In the genomic region with DNA sequence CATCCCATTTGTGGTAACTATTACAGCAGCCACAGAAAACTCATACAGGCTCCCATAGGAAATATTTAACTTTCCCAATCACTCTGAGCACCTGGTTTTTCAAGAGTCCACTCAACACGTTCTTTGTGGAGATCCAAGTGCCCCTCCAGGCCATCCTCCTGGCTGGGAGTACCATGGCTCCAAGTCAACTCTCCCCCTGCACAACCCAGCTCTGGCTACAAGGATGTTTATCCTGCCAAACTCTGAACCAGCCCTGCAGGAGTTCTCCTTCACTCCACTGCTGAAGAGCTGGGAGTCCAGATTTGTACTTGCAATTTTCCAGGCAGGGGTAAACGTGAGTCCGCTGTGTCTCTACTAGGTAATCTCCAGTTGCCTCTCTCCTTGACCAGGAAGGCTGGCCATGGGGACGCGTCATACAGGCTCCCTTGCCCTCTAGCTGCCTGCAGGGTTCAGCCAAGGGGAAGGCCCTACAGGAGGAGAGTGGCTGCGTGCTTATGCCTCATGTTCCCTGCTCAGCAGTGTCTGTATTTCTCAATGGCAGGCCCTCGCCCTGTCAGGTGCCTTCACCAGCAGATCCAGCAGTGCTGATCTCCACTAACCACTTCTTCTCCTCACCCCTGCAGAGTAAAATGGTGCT, we compare ENCODE assay signal across 1 cellular context.
TF ChIP-seq lines count a peak whose summit lies in the region.

No MANE protein-coding gene starts in this region.

TF ChIP-seq in HepG2, 621 proteins besides CTCF, POLR2A, EP300 and RAD21 (continued from another document):
- TF ChIP-seq, protein P1, sequence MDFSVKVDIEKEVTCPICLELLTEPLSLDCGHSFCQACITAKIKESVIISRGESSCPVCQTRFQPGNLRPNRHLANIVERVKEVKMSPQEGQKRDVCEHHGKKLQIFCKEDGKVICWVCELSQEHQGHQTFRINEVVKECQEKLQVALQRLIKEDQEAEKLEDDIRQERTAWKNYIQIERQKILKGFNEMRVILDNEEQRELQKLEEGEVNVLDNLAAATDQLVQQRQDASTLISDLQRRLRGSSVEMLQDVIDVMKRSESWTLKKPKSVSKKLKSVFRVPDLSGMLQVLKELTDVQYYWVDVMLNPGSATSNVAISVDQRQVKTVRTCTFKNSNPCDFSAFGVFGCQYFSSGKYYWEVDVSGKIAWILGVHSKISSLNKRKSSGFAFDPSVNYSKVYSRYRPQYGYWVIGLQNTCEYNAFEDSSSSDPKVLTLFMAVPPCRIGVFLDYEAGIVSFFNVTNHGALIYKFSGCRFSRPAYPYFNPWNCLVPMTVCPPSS (IDR thresholded peaks at IDR 0.05): no peak
- TF ChIP-seq PAF1 (CRISPR knock-in tag; IDR thresholded peaks at IDR 0.05) (no peak), SRSF1 (optimal IDR thresholded peaks at IDR 0.05; ENCODE audit: low read depth, low read length) (no peak), YEATS4 (CRISPR knock-in tag; IDR thresholded peaks at IDR 0.05; ENCODE audit: borderline replicate concordance) (no peak), ZBTB42 (CRISPR knock-in tag; IDR thresholded peaks at IDR 0.05) (no peak)
- TF ChIP-seq, protein P2, sequence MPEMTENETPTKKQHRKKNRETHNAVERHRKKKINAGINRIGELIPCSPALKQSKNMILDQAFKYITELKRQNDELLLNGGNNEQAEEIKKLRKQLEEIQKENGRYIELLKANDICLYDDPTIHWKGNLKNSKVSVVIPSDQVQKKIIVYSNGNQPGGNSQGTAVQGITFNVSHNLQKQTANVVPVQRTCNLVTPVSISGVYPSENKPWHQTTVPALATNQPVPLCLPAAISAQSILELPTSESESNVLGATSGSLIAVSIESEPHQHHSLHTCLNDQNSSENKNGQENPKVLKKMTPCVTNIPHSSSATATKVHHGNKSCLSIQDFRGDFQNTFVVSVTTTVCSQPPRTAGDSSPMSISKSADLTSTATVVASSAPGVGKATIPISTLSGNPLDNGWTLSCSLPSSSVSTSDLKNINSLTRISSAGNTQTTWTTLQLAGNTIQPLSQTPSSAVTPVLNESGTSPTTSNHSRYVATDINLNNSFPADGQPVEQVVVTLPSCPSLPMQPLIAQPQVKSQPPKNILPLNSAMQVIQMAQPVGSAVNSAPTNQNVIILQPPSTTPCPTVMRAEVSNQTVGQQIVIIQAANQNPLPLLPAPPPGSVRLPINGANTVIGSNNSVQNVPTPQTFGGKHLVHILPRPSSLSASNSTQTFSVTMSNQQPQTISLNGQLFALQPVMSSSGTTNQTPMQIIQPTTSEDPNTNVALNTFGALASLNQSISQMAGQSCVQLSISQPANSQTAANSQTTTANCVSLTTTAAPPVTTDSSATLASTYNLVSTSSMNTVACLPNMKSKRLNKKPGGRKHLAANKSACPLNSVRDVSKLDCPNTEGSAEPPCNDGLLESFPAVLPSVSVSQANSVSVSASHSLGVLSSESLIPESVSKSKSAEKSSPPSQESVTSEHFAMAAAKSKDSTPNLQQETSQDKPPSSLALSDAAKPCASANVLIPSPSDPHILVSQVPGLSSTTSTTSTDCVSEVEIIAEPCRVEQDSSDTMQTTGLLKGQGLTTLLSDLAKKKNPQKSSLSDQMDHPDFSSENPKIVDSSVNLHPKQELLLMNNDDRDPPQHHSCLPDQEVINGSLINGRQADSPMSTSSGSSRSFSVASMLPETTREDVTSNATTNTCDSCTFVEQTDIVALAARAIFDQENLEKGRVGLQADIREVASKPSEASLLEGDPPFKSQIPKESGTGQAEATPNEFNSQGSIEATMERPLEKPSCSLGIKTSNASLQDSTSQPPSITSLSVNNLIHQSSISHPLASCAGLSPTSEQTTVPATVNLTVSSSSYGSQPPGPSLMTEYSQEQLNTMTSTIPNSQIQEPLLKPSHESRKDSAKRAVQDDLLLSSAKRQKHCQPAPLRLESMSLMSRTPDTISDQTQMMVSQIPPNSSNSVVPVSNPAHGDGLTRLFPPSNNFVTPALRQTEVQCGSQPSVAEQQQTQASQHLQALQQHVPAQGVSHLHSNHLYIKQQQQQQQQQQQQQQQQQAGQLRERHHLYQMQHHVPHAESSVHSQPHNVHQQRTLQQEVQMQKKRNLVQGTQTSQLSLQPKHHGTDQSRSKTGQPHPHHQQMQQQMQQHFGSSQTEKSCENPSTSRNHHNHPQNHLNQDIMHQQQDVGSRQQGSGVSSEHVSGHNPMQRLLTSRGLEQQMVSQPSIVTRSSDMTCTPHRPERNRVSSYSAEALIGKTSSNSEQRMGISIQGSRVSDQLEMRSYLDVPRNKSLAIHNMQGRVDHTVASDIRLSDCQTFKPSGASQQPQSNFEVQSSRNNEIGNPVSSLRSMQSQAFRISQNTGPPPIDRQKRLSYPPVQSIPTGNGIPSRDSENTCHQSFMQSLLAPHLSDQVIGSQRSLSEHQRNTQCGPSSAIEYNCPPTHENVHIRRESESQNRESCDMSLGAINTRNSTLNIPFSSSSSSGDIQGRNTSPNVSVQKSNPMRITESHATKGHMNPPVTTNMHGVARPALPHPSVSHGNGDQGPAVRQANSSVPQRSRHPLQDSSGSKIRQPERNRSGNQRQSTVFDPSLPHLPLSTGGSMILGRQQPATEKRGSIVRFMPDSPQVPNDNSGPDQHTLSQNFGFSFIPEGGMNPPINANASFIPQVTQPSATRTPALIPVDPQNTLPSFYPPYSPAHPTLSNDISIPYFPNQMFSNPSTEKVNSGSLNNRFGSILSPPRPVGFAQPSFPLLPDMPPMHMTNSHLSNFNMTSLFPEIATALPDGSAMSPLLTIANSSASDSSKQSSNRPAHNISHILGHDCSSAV (CRISPR knock-in tag; IDR thresholded peaks at IDR 0.05; ENCODE audit: borderline replicate concordance): no peak
TF ChIP-seq in HepG2: peak in this region for 0.
